7 cellular contexts compared by ENCODE assay signal in genomic region chr2:199185196-199185595, GRCh38.
A peak's percentile ranks its signal among the peaks of the same experiment; 100 is the strongest.
DNase-seq lines count a peak whose midpoint lies in the region; ATAC-seq and TF ChIP-seq lines count a peak whose summit lies in the region.
"Not testable (repeated sequence)": the region's sequence is repeated elsewhere in the genome, so short reads cannot be mapped to it uniquely, and the experiment has no call there.

No MANE protein-coding gene starts in this region.

- H3K27ac Mint-ChIP-seq in H9 (peak overlapping the region; percentile 88 to 98 (median 96)), WTC11 (peak overlapping the region; percentile 97), endodermal cell (peak overlapping the region; percentile 84)

- not testable (repeated sequence) for H2BK20ac ChIP-seq in H9 (ENCODE audit: low read depth, low read length, poor library complexity, severe bottlenecking)

- not testable (repeated sequence) for H2BK12ac ChIP-seq in H9 (ENCODE audit: insufficient read length, low read depth, low read length)

- H2BK5ac ChIP-seq in H9 (ENCODE audit: insufficient read length, low read length), result not testable (repeated sequence)

- CTCF ChIA-PET in WTC11 (lab: Charles Lee), result not testable (repeated sequence)

- not testable (repeated sequence) for H3K79me1 ChIP-seq in H9 (ENCODE audit: insufficient read depth, low read depth, low read length, poor library complexity, severe bottlenecking)

- not testable (repeated sequence) for H3K14ac ChIP-seq in H9 (ENCODE audit: insufficient read depth, low read length)

- H4K91ac ChIP-seq in H9 (ENCODE audit: insufficient read length, low read depth, low read length), result not testable (repeated sequence)

- H3F3A ChIP-seq in OCI-LY1 (ENCODE audit: insufficient read depth, low read length), result not testable (repeated sequence)

- H3K36me3 Mint-ChIP-seq in H9 (ENCODE audit: insufficient read depth in 1 of 3, low read depth in 3 of 3); WTC11; endodermal cell (ENCODE audit: low read depth): not testable (repeated sequence)

- not testable (repeated sequence) for H3K56ac ChIP-seq in H9 (ENCODE audit: insufficient read length, low read depth, low read length)

- H3K4me1 ChIP-seq in H9 (ENCODE audit: insufficient read depth, low read length); endodermal cell (ENCODE audit: control insufficient read depth, insufficient read depth, low read length); iPS DF 6.9 (ENCODE audit: control insufficient read depth, insufficient read depth, low read length): not testable (repeated sequence)
- H3K4me1 ChIP-seq in HUES6 (ENCODE audit: control insufficient read depth, insufficient read depth, low read length) (peaks cover 39% of the 10 kb centered on the region), OCI-LY1 (ENCODE audit: insufficient read depth, low read length, severe bottlenecking) (peaks cover 52% of the 10 kb centered on the region)

- ATAC-seq in WTC11, result not testable (repeated sequence)

- H2AFZ ChIP-seq in H9 (ENCODE audit: low read length); OCI-LY1 (ENCODE audit: low read length): not testable (repeated sequence)

- H4K20me1 ChIP-seq in H9 (ENCODE audit: control insufficient read depth, insufficient read depth, insufficient read length); OCI-LY1 (ENCODE audit: insufficient read depth, low read length): not testable (repeated sequence)

- H4K5ac ChIP-seq in H9 (ENCODE audit: insufficient read length, low read depth, low read length), result not testable (repeated sequence)

- H3K27me3 ChIP-seq in H9 (ENCODE audit: insufficient read depth, low read length); HUES6 (ENCODE audit: control insufficient read depth, insufficient read depth, low read length); OCI-LY1 (ENCODE audit: insufficient read depth, low read length); endodermal cell (ENCODE audit: control insufficient read depth, insufficient read depth, low read length, poor library complexity, severe bottlenecking); iPS DF 6.9 (ENCODE audit: control insufficient read depth, insufficient read depth, low read length): not testable (repeated sequence)

- not testable (repeated sequence) for H3K9me3 ChIP-seq in H9 (ENCODE audit: control insufficient read depth, low read depth, low read length); HUES6 (ENCODE audit: control insufficient read depth, insufficient read depth, low read depth, low read length); OCI-LY1 (ENCODE audit: low read length); endodermal cell (ENCODE audit: control insufficient read depth, low read length); iPS DF 6.9 (ENCODE audit: control insufficient read depth, insufficient read depth, low read length)

- H3K4ac ChIP-seq in H9 (ENCODE audit: low read depth, low read length), result not testable (repeated sequence)

- not testable (repeated sequence) for H3K18ac ChIP-seq in H9 (ENCODE audit: insufficient read length, low read depth, low read length)

- H3T11ph ChIP-seq in H9 (ENCODE audit: low read length), result not testable (repeated sequence)

- DNase-seq in ELF-1 (ENCODE audit: low read depth, low spot score) (peak; percentile 35), H9 (peak; percentile 69), endodermal cell (peak; percentile 81), iPS DF 6.9 (ENCODE audit: low read depth, low spot score) (peak; percentile 11)
- not testable (repeated sequence) for DNase-seq in WTC11 (ENCODE audit: low spot score)

- WGBS in H9 (ENCODE audit: extremely low coverage, insufficient read length, low lambda C conversion rate), result no CpG with 5 or more reads among the region's 6 CpGs
- WGBS in endodermal cell (ENCODE audit: insufficient coverage in 1 of 2, insufficient read length in 1 of 2), 2 experiments, result 72 to 79% methylated on average over 3 to 6 of the region's 6 CpGs
- WGBS in iPS DF 6.9 (ENCODE audit: insufficient coverage, insufficient read length), result no CpG with 5 or more reads among the region's 6 CpGs

- TF ChIP-seq CTCF in H9 (conservative IDR thresholded peaks at IDR 0.05); OCI-LY1 (IDR thresholded peaks at IDR 0.05; ENCODE audit: low read length); WTC11 (IDR thresholded peaks at IDR 0.05); endodermal cell (conservative IDR thresholded peaks at IDR 0.05): not testable (repeated sequence)

- H3K4me1 Mint-ChIP-seq in H9, result peaks cover 41 to 42% of the 10 kb centered on the region in 2 experiments
- H3K4me1 Mint-ChIP-seq in WTC11, result peaks cover 55% of the 10 kb centered on the region
- H3K4me1 Mint-ChIP-seq in endodermal cell, result peaks cover 30% of the 10 kb centered on the region

- not testable (repeated sequence) for H2BK120ac ChIP-seq in H9 (ENCODE audit: low read depth, low read length, poor library complexity, severe bottlenecking)

- H3K4me3 ChIP-seq in HUES6 (ENCODE audit: low read depth, low read length), result peak overlapping the region; percentile 20; the same call in 1 of the 2 replicates
- peak overlapping the region; percentile 13 for H3K4me3 ChIP-seq in OCI-LY1 (ENCODE audit: low read depth, low read length, poor library complexity, severe bottlenecking)
- H3K4me3 ChIP-seq in endodermal cell (ENCODE audit: low read length); iPS DF 6.9 (ENCODE audit: low read length): not testable (repeated sequence)

- not testable (repeated sequence) for H2BK15ac ChIP-seq in H9 (ENCODE audit: low read depth, low read length)

- H3K4me3 Mint-ChIP-seq in H9, result peak overlapping the region; percentile 3 to 48; a peak in 3 of 5 replicates
- peak overlapping the region; percentile 40 for H3K4me3 Mint-ChIP-seq in WTC11
- H3K4me3 Mint-ChIP-seq in endodermal cell, result not testable (repeated sequence)

- H3K9me3 Mint-ChIP-seq in H9, endodermal cell: not testable (repeated sequence)
- H3K9me3 Mint-ChIP-seq in WTC11, result peaks cover 11% of the 10 kb centered on the region

- H3K9ac ChIP-seq in H9 (ENCODE audit: extremely low read depth, insufficient read length, low read length); OCI-LY1 (ENCODE audit: low read length); endodermal cell (ENCODE audit: extremely low read depth, low read length, poor library complexity, severe bottlenecking): not testable (repeated sequence)
- peak overlapping the region; percentile 71 for H3K9ac ChIP-seq in HUES6 (ENCODE audit: low read length)

- not testable (repeated sequence) for H3K23ac ChIP-seq in H9 (ENCODE audit: insufficient read length, low read depth, low read length)

- H3K9me2 ChIP-seq in OCI-LY1 (ENCODE audit: low read depth, low read length), result not testable (repeated sequence)

- H2AK5ac ChIP-seq in H9 (ENCODE audit: insufficient read length, low read length), result not testable (repeated sequence)

- not testable (repeated sequence) for H4K8ac ChIP-seq in H9 (replicated peaks; ENCODE audit: insufficient read length, low read depth, low read length)

- not testable (repeated sequence) for H3K23me2 ChIP-seq in H9 (ENCODE audit: insufficient read length, low read depth, low read length, poor library complexity, severe bottlenecking)

- H3K36me3 ChIP-seq in HUES6 (ENCODE audit: control insufficient read depth, insufficient read depth, low read length), result peaks cover 24% of the 10 kb centered on the region; the same call in 1 of the 2 replicates
- H3K36me3 ChIP-seq in OCI-LY1 (ENCODE audit: insufficient read depth, low read length); endodermal cell (ENCODE audit: control insufficient read depth, insufficient read depth, low read length); iPS DF 6.9 (ENCODE audit: control insufficient read depth, insufficient read depth, low read length): not testable (repeated sequence)

- POLR2A ChIA-PET in WTC11 (lab: Charles Lee), result interaction anchor here (0.7 kb wide), 1 partner anchor 393 kb away, joined by 3 read pairs; no protein-coding TSS in a partner anchor

- H3K79me2 ChIP-seq in H9 (ENCODE audit: insufficient read depth, low read length); OCI-LY1 (ENCODE audit: insufficient read depth, low read length): not testable (repeated sequence)

- not testable (repeated sequence) for H3K27me3 Mint-ChIP-seq in H9 (ENCODE audit: low read depth); WTC11 (ENCODE audit: low read depth); endodermal cell (ENCODE audit: insufficient read depth)

- H3K27ac ChIP-seq in H9 (ENCODE audit: insufficient read length, low read depth, low read length) (peak overlapping the region; percentile 87), HUES6 (ENCODE audit: low read depth, low read length) (peak overlapping the region; percentile 83), OCI-LY1 (ENCODE audit: low read depth, low read length, poor library complexity, severe bottlenecking) (peak overlapping the region; percentile 74)
- H3K27ac ChIP-seq in endodermal cell (ENCODE audit: low read depth, low read length); iPS DF 6.9 (ENCODE audit: low read length): not testable (repeated sequence)

- not testable (repeated sequence) for H3K4me2 ChIP-seq in H9 (ENCODE audit: insufficient read depth, insufficient read length, low read length)
- H3K4me2 ChIP-seq in OCI-LY1 (ENCODE audit: low read length), result peak overlapping the region; percentile 64; the same call in 1 of the 2 replicates
